In the genomic region with DNA sequence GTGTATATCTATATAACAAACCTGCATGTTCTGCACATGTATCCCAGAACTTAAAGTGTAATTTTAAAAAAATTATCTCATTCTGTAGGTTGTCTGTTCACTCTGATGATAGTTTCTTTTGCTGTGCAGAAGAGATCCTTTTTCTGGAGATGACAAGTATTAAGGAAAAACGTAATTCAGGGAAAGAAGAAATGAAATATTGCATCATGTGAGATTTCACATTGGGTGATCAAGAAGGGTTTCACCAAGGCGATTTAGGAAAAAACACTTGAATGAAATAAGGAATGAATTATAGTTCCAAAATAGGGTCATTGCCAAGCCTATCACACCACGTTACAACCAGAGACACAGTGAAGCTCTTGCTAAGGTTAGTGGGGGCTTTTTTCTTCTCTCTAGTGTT, we compare ENCODE assay signal across 35 cellular contexts.
"Had no signal": no experiment of that assay in that cellular context is flagged by ENCODE, and none has a peak within 500 bp of the region (broad histone marks: within the 10 kb centered on the region; RNA-seq: fewer than 3 reads in every experiment).

No MANE protein-coding gene starts in this region.

- H3K4me2 ChIP-seq: KMS-11 had no signal

- H3K27me3 ChIP-seq: MG63 had no signal

- H3K27ac ChIP-seq: KMS-11 had no signal

- H3K4me3 ChIP-seq: MG63 had no signal

- H3K36me3 ChIP-seq: MG63 had no signal

- H3K9ac ChIP-seq: KMS-11 had no signal

- H3K9me3 ChIP-seq: MG63 had no signal

- DNase-seq: Karpas-422, Kasumi-1, MG63, MM.1S, MV-4-11, NCI-H1048, NCI-H1092, NCI-H1092 treated with DMSO at 0.1 percent for 48 hours, NCI-H1105, NCI-H1105 treated with DMSO at 0.1 percent for 48 hours, NCI-H1417, NCI-H1417 treated with DMSO at 0.1 percent for 48 hours, NCI-H1436, NCI-H1436 treated with DMSO at 0.1 percent for 48 hours, NCI-H146, NCI-H1694, NCI-H1694 treated with DMSO at 0.1 percent for 48 hours, NCI-H187, NCI-H187 treated with DMSO at 0.1 percent for 48 hours, NCI-H1930, NCI-H2029, NCI-H2029 treated with DMSO at 0.1 percent for 48 hours, NCI-H2081, NCI-H2081 treated with DMSO at 0.1 percent for 48 hours, NCI-H2107, NCI-H2171, NCI-H2171 treated with DMSO at 0.1 percent for 48 hours, NCI-H2227 treated with DMSO at 0.1 percent for 48 hours, NCI-H226, NCI-H345, NCI-H446, NCI-H446 treated with DMSO at 0.1 percent for 48 hours, NCI-H510A, NCI-H510A treated with DMSO at 0.1 percent for 48 hours had no signal
